ENCODE assay signal across 12 cellular contexts in the genomic region with DNA sequence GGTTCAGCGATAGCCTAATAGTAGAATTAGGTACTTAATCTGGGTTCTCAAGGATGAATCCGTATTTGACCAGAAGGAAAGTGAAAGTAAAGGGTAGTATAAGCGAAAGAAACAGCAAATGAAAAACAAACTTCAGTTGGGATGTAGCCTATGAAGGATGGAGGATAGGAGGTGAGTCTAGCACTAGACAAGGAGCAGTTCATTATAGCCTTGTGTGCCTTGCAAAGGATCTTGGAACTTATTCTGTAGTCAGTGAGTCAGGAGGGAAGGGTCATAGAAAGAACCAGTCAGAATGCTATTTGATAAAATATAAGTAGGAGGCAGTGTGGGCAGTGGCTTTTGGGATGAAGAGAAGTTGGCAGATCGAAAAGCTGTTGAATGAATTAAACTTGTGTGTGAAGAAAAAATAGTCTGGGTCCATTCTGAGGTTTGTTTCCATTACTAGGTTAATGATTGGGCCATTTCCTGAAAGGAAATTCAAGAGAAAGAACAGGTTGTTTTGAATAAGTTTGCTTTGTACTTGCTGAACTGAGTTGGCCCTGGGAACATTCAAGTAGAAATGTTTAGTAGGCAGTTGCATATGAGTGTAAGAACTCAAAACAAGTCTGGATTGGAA. TPM values are rescaled to one million over a fixed set of nuclear protein-coding genes. Genes with fewer than 3 reads are reported as not detected.
DNase-seq lines count a peak whose midpoint lies in the region; ATAC-seq and TF ChIP-seq lines count a peak whose summit lies in the region.
"Had no signal": no experiment of that assay in that cellular context is flagged by ENCODE, and none has a peak within 500 bp of the region (broad histone marks: within the 10 kb centered on the region; RNA-seq: fewer than 3 reads in every experiment).

No MANE protein-coding gene starts in this region.

- H3K9me3 Mint-ChIP-seq in activated naive CD4-positive, alpha-beta T cell treated with anti-CD3 and anti-CD28 coated beads, Interleukin-2, amount 10 ng/mL, durations not matched to agents 7 days and 5 days, result no peaks in the 10 kb centered on the region
- no peaks in the 10 kb centered on the region for H3K9me3 Mint-ChIP-seq in stimulated activated naive B cell treated with anti-CD40 and anti-IgM and Interleukin-4, amounts not matched to agents 10 μg/mL and 1 μg/mL and 100 μg/mL, for 72 hours

- peaks cover 0 to 47% (median 43%) of the 10 kb centered on the region in 4 donors for H3K4me1 ChIP-seq in esophagus muscularis mucosa
- H3K4me1 ChIP-seq in OCI-LY7 (ENCODE audit: insufficient read depth, low read length, poor library complexity, severe bottlenecking), result no peaks in the 10 kb centered on the region

- H3K9me3 ChIP-seq in T-helper 17 cell (ENCODE audit: control insufficient read depth, low read length, poor library complexity, severe bottlenecking) (no peaks in the 10 kb centered on the region), esophagus muscularis mucosa (no peaks in the 10 kb centered on the region), OCI-LY7 (ENCODE audit: low read length) (peaks cover 7% of the 10 kb centered on the region; the same call in 1 of the 2 replicates)

- TF ChIP-seq EP300 in esophagus muscularis mucosa (IDR thresholded peaks at IDR 0.05), result no peak

- H3K4me3 ChIP-seq in esophagus muscularis mucosa, result no peak overlapping the region
- H3K4me3 ChIP-seq in OCI-LY7 (ENCODE audit: low read depth, low read length, poor library complexity, severe bottlenecking), result no peak overlapping the region
- H3K4me3 ChIP-seq: skin epidermis had no signal

- H2AFZ ChIP-seq in OCI-LY7 (ENCODE audit: low read length), result no peak overlapping the region

- H3K27ac ChIP-seq in esophagus muscularis mucosa (replicated peaks in 1 of 4), result peak overlapping the region; percentile 24 to 50 (median 35)
- H3K27ac ChIP-seq in OCI-LY7 (ENCODE audit: low read depth, low read length, poor library complexity, severe bottlenecking), result no peak overlapping the region

- H3K4me3 Mint-ChIP-seq in activated naive CD4-positive, alpha-beta T cell treated with anti-CD3 and anti-CD28 coated beads, Interleukin-2, amount 10 ng/mL, durations not matched to agents 7 days and 5 days, result peak overlapping the region; percentile 34
- peak overlapping the region; percentile 83 for H3K4me3 Mint-ChIP-seq in T-helper 17 cell
- H3K4me3 Mint-ChIP-seq in stimulated activated naive B cell treated with anti-CD40 and anti-IgM and Interleukin-4, amounts not matched to agents 10 μg/mL and 1 μg/mL and 100 μg/mL, for 72 hours, result peak overlapping the region; percentile 69 to 83

- intact Hi-C loops in esophagus muscularis mucosa (cut with DNase I) (no loop called here), OCI-LY7 (cut with micrococcal nuclease; ENCODE audit: unreplicated experiment) (no loop called here)

- no peaks in the 10 kb centered on the region for H3K27me3 ChIP-seq in esophagus muscularis mucosa

- H3K36me3 ChIP-seq in esophagus muscularis mucosa, result peaks cover 0 to 29% (median 5%) of the 10 kb centered on the region in 4 donors
- H3K36me3 ChIP-seq in OCI-LY7 (ENCODE audit: insufficient read depth, low read length), result peaks cover 66% of the 10 kb centered on the region

- POLR2A ChIA-PET in OCI-LY7 (lab: Charles Lee), result interaction anchor here (0.6 kb wide), 2 partner anchors 89 to 94 kb away, joined by 3 read pairs; no protein-coding TSS in a partner anchor

- CTCF ChIA-PET in activated naive CD4-positive, alpha-beta T cell treated with anti-CD3 and anti-CD28 coated beads, Interleukin-2, amount 10 ng/mL, durations not matched to agents 7 days and 5 days (lab: Charles Lee), result no interaction called here
- CTCF ChIA-PET in OCI-LY7 (lab: Charles Lee; ENCODE audit: unreplicated experiment), result no interaction called here

- H3K4me2 ChIP-seq in OCI-LY7 (ENCODE audit: low read length), result no peak overlapping the region

- no TSS peak for BruUV-seq in OCI-LY7 (replicated peaks; lab: Mats Ljungman, UMichigan)

- H3K36me3 Mint-ChIP-seq in activated naive CD4-positive, alpha-beta T cell treated with anti-CD3 and anti-CD28 coated beads, Interleukin-2, amount 10 ng/mL, durations not matched to agents 7 days and 5 days, result peaks cover 61% of the 10 kb centered on the region
- H3K36me3 Mint-ChIP-seq in T-helper 17 cell (ENCODE audit: low read depth), result peaks cover 11% of the 10 kb centered on the region
- H3K36me3 Mint-ChIP-seq in stimulated activated naive B cell treated with anti-CD40 and anti-IgM and Interleukin-4, amounts not matched to agents 10 μg/mL and 1 μg/mL and 100 μg/mL, for 72 hours, result peaks cover 36 to 38% of the 10 kb centered on the region in 2 donors

- DNase-seq in activated naive CD4-positive, alpha-beta T cell treated with anti-CD3 and anti-CD28 coated beads, Interleukin-2, amount 10 ng/mL, durations not matched to agents 7 days and 5 days, result no peak
- no peak for DNase-seq in activated naive CD4-positive, alpha-beta T cell treated with Interleukin-2 at 50 U/mL for 16 hours
- DNase-seq in T-helper 17 cell (no peak), esophagus muscularis mucosa (ENCODE audit: extremely low spot score) (no peak), OCI-LY7 (ENCODE audit: low spot score) (no peak), DMS114 treated with DMSO at 0.1 percent for 48 hours (lab: John Stamatoyannopoulos, UW; ENCODE audit: unreplicated experiment) (no peak)
- no peak for DNase-seq in stimulated activated naive B cell treated with anti-CD40 and anti-IgM and Interleukin-4, amounts not matched to agents 10 μg/mL and 1 μg/mL and 100 μg/mL, for 72 hours
- DNase-seq: hypothalamus, MV-4-11, NCI-H774 had no signal

- no peaks in the 10 kb centered on the region for H3K27me3 Mint-ChIP-seq in activated naive CD4-positive, alpha-beta T cell treated with anti-CD3 and anti-CD28 coated beads, Interleukin-2, amount 10 ng/mL, durations not matched to agents 7 days and 5 days
- no peaks in the 10 kb centered on the region for H3K27me3 Mint-ChIP-seq in T-helper 17 cell
- H3K27me3 Mint-ChIP-seq in stimulated activated naive B cell treated with anti-CD40 and anti-IgM and Interleukin-4, amounts not matched to agents 10 μg/mL and 1 μg/mL and 100 μg/mL, for 72 hours, result no peaks in the 10 kb centered on the region

- no peaks in the 10 kb centered on the region for H3K9me2 ChIP-seq in OCI-LY7 (ENCODE audit: insufficient read depth, low read length)

- 81% methylated on average over 4 of the region's 4 CpGs for WGBS in esophagus muscularis mucosa

- peaks cover 22% of the 10 kb centered on the region for H3K4me1 Mint-ChIP-seq in activated naive CD4-positive, alpha-beta T cell treated with anti-CD3 and anti-CD28 coated beads, Interleukin-2, amount 10 ng/mL, durations not matched to agents 7 days and 5 days
- peaks cover 41% of the 10 kb centered on the region for H3K4me1 Mint-ChIP-seq in T-helper 17 cell
- peaks cover 22 to 42% of the 10 kb centered on the region in 2 donors for H3K4me1 Mint-ChIP-seq in stimulated activated naive B cell treated with anti-CD40 and anti-IgM and Interleukin-4, amounts not matched to agents 10 μg/mL and 1 μg/mL and 100 μg/mL, for 72 hours

- TF ChIP-seq CTCF in esophagus muscularis mucosa (IDR thresholded peaks at IDR 0.05) (no peak), OCI-LY7 (conservative IDR thresholded peaks at IDR 0.05; ENCODE audit: low read length) (no peak)

- peaks cover 23% of the 10 kb centered on the region for H3K79me2 ChIP-seq in OCI-LY7 (ENCODE audit: insufficient read depth, low read depth, low read length)

- TF ChIP-seq POLR2A in esophagus muscularis mucosa (IDR thresholded peaks at IDR 0.05; ENCODE audit: low read depth), result no peak

- peak overlapping the region; percentile 79 for H3K27ac Mint-ChIP-seq in activated naive CD4-positive, alpha-beta T cell treated with anti-CD3 and anti-CD28 coated beads, Interleukin-2, amount 10 ng/mL, durations not matched to agents 7 days and 5 days
- H3K27ac Mint-ChIP-seq in T-helper 17 cell, result peak overlapping the region; percentile 78
- peak overlapping the region; percentile 49 for H3K27ac Mint-ChIP-seq in stimulated activated naive B cell treated with anti-CD40 and anti-IgM and Interleukin-4, amounts not matched to agents 10 μg/mL and 1 μg/mL and 100 μg/mL, for 72 hours

- ATAC-seq in T-helper 17 cell (peak; percentile 32), HG03520 (IDR thresholded peaks at IDR 0.05; ENCODE audit: unreplicated experiment) (no peak)
- ATAC-seq in stimulated activated naive B cell treated with anti-CD40 and anti-IgM and Interleukin-4, amounts not matched to agents 10 μg/mL and 1 μg/mL and 100 μg/mL, for 72 hours (replicated peaks), result peak; percentile 77 to 79

- H4K20me1 ChIP-seq in OCI-LY7 (ENCODE audit: insufficient read depth, low read length), result no peaks in the 10 kb centered on the region

RNA-seq across cellular contexts. Expression of gene ANKRD12, which starts 48.5 kb away (rescaled TPM):
- total RNA-seq in T-helper 17 cell, result 100 to 1,000 TPM; 191 to 257 TPM
- 100 to 1,000 TPM in 1 of 4 donors, 10 to 100 TPM in 3; 65.2 to 108 (median 92.9) TPM for total RNA-seq in esophagus muscularis mucosa
- total RNA-seq in OCI-LY7 (2014; rRNA removed; shearing (Covaris generic)), result 65.9 and 74.5 TPM in 2 replicates
- 66.5 and 67.0 TPM in 2 replicates for total RNA-seq in OCI-LY7 (2022)
